8 cellular contexts compared by ENCODE assay signal in the genomic region with DNA sequence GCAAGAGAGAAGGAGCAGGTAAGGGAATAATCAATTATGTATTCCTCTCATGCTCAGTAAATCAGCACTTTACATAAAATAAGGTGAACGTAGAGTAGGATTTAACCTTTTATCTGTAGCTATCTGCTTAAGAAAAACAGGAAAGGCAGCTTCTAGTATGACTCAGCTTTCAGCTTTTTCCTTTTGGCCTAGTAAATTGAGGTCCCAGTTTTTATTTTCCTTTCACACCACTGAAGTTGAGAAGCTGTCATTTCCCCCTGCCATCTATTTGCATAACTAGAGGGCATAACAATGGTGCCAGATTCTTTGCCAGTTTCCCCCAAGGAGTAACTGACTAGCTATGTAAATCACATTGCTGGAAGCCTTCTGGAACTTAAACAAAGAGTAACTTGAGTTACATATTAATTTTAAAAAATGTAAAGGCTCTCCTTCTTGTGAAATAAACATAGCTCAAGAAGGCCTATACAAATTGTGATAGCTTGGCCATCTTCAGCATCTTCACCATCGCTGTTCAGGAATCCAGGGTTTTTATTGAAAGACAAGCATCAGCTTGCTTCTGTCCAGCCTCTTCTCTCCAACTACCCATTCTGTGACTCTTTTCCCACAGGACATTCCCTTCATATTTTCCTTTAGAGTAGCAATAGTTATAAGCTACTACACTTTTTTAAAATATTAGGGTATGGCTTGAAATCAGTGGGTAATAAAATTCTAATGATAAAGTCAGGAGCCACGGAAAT.
A peak's percentile ranks its signal among the peaks of the same experiment; 100 is the strongest.
DNase-seq lines count a peak whose midpoint lies in the region; ATAC-seq and TF ChIP-seq lines count a peak whose summit lies in the region.
"Had no signal": no experiment of that assay in that cellular context is flagged by ENCODE, and none has a peak within 500 bp of the region (broad histone marks: within the 10 kb centered on the region; RNA-seq: fewer than 3 reads in every experiment).

No MANE protein-coding gene starts in this region.

- no peaks in the 10 kb centered on the region for H3K9me2 ChIP-seq in Loucy (replicated peaks; ENCODE audit: low read depth, low read length)

- ATAC-seq in GM21619 (IDR thresholded peaks at IDR 0.05; ENCODE audit: unreplicated experiment): peak; percentile 70

- no peaks in the 10 kb centered on the region for H3K36me3 ChIP-seq in Loucy (ENCODE audit: insufficient read depth, low read length)
- H3K36me3 ChIP-seq in esophagus squamous epithelium: no peaks in the 10 kb centered on the region
- no peaks in the 10 kb centered on the region for H3K36me3 ChIP-seq in suprapubic skin
- H3K36me3 ChIP-seq: left ventricle myocardium inferior had no signal

- H3K9me3 ChIP-seq in Loucy (ENCODE audit: insufficient read depth, low read depth, low read length) (no peaks in the 10 kb centered on the region), esophagus squamous epithelium (no peaks in the 10 kb centered on the region), suprapubic skin (no peaks in the 10 kb centered on the region)
- H3K9me3 ChIP-seq: left ventricle myocardium inferior had no signal

- TF ChIP-seq POLR2A in esophagus squamous epithelium (IDR thresholded peaks at IDR 0.05) (no peak), suprapubic skin (IDR thresholded peaks at IDR 0.05) (no peak)

- H3K4me3 ChIP-seq in Loucy (ENCODE audit: low read length, poor library complexity, severe bottlenecking) (no peak overlapping the region), esophagus squamous epithelium (no peak overlapping the region), suprapubic skin (no peak overlapping the region)
- H3K4me3 ChIP-seq: left ventricle myocardium inferior had no signal

- TF ChIP-seq CTCF in Loucy (conservative IDR thresholded peaks at IDR 0.05; ENCODE audit: low read length): no peak
- TF ChIP-seq CTCF in esophagus squamous epithelium (IDR thresholded peaks at IDR 0.05): no peak
- TF ChIP-seq CTCF in suprapubic skin (IDR thresholded peaks at IDR 0.05): no peak

- TF ChIP-seq EP300 in suprapubic skin (IDR thresholded peaks at IDR 0.05): no peak

- no peaks in the 10 kb centered on the region for H3K79me2 ChIP-seq in Loucy (ENCODE audit: insufficient read depth, low read length)

- WGBS in esophagus squamous epithelium, 2 donors: 44 to 49% methylated on average over 3 of the region's 3 CpGs
- 39% methylated on average over 3 of the region's 3 CpGs for WGBS in suprapubic skin

- H3K4me1 ChIP-seq in Loucy (ENCODE audit: insufficient read depth, low read length, poor library complexity, severe bottlenecking) (peaks cover 12% of the 10 kb centered on the region), esophagus squamous epithelium (peaks cover 7 to 26% (median 14%) of the 10 kb centered on the region in 3 donors), suprapubic skin (peaks cover 28% of the 10 kb centered on the region)
- H3K4me1 ChIP-seq: left ventricle myocardium inferior had no signal

- peak overlapping the region; percentile 37 to 72 (median 62) for H3K27ac ChIP-seq in esophagus squamous epithelium
- H3K27ac ChIP-seq in suprapubic skin: peak overlapping the region; percentile 40
- H3K27ac ChIP-seq: left ventricle myocardium inferior had no signal

- H3F3A ChIP-seq in Loucy (ENCODE audit: low read depth): no peaks in the 10 kb centered on the region

- intact Hi-C loops in esophagus squamous epithelium (cut with DNase I): no loop called here

- peak overlapping the region; percentile 58; the same call in 1 of the 2 replicates for H2AFZ ChIP-seq in Loucy (ENCODE audit: low read length)

- peak overlapping the region; percentile 44 for H3K4me2 ChIP-seq in Loucy (ENCODE audit: low read depth, low read length, poor library complexity, severe bottlenecking)

- no peaks in the 10 kb centered on the region for H4K20me1 ChIP-seq in Loucy (ENCODE audit: insufficient read depth, low read length, poor library complexity, severe bottlenecking)

- no peak overlapping the region for H3K9ac ChIP-seq in Loucy (ENCODE audit: low read depth, low read length, poor library complexity, severe bottlenecking)

- H3K27me3 ChIP-seq in Loucy (ENCODE audit: insufficient read depth, low read length, poor library complexity, severe bottlenecking): no peaks in the 10 kb centered on the region
- H3K27me3 ChIP-seq in esophagus squamous epithelium: no peaks in the 10 kb centered on the region
- H3K27me3 ChIP-seq in suprapubic skin: no peaks in the 10 kb centered on the region

- DNase-seq in esophagus squamous epithelium (lab: John Stamatoyannopoulos, UW) (no peak), suprapubic skin (ENCODE audit: low spot score in 2 of 2) (no peak), NCI-H226 (no peak), NCI-H1092 (lab: John Stamatoyannopoulos, UW) (no peak), DMS 273 (lab: John Stamatoyannopoulos, UW; ENCODE audit: unreplicated experiment) (no peak)
- DNase-seq: left ventricle myocardium inferior had no signal
